2 cellular contexts compared by ENCODE assay signal in genomic region chr12:6550294-6551062, GRCh38.
TF ChIP-seq lines count a peak whose summit lies in the region.

No MANE protein-coding gene starts in this region.

TF ChIP-seq in H1, 55 proteins besides CTCF, POLR2A, EP300 and RAD21:
- no peak for TF ChIP-seq RFX5 (IDR thresholded peaks at IDR 0.05; ENCODE audit: borderline replicate concordance, low read depth, low read length)
- no peak for TF ChIP-seq FOSL1 (IDR thresholded peaks at IDR 0.05; ENCODE audit: insufficient read depth, low read depth, low read length)
- no peak for TF ChIP-seq TBP (IDR thresholded peaks at IDR 0.05; ENCODE audit: low read depth, low read length)
- no peak for TF ChIP-seq SUZ12 (IDR thresholded peaks at IDR 0.05; ENCODE audit: low read length)
- TF ChIP-seq GABPA (IDR thresholded peaks at IDR 0.05; ENCODE audit: borderline replicate concordance, insufficient read depth, low read length): no peak
- no peak for TF ChIP-seq CTBP2 (IDR thresholded peaks at IDR 0.05; ENCODE audit: borderline replicate concordance, insufficient read depth, insufficient read length, low read length)
- no peak for TF ChIP-seq TAF1 (IDR thresholded peaks at IDR 0.05; ENCODE audit: low read depth, low read length)
- TF ChIP-seq ATF2 (IDR thresholded peaks at IDR 0.05; ENCODE audit: low read length): no peak
- no peak for TF ChIP-seq PHF8 (conservative IDR thresholded peaks at IDR 0.05; ENCODE audit: low read depth, low read length)
- TF ChIP-seq KDM1A (IDR thresholded peaks at IDR 0.05; ENCODE audit: borderline replicate concordance, low read length): no peak
- TF ChIP-seq BRCA1 (IDR thresholded peaks at IDR 0.05; ENCODE audit: low read depth, low read length): no peak
- no peak for TF ChIP-seq JUND (IDR thresholded peaks at IDR 0.05; ENCODE audit: low read length)
- TF ChIP-seq SAP30 (IDR thresholded peaks at IDR 0.05; ENCODE audit: insufficient read depth, insufficient replicate concordance, low read length): no peak
- no peak for TF ChIP-seq CBX5 (IDR thresholded peaks at IDR 0.05; ENCODE audit: low read depth, low read length)
- no peak for TF ChIP-seq CBX8 (IDR thresholded peaks at IDR 0.05; ENCODE audit: borderline replicate concordance, low read depth, low read length)
- TF ChIP-seq MAFK (IDR thresholded peaks at IDR 0.05; ENCODE audit: low read depth, low read length): no peak
- TF ChIP-seq E2F6 (IDR thresholded peaks at IDR 0.05): no peak
- TF ChIP-seq ASH2L (IDR thresholded peaks at IDR 0.05; ENCODE audit: low read length): no peak

TF ChIP-seq in WTC11, 78 proteins besides CTCF, POLR2A, EP300 and RAD21:
- no peak for TF ChIP-seq ZNF423 (CRISPR knock-in tag; IDR thresholded peaks at IDR 0.05)
- TF ChIP-seq CREB1 (CRISPR knock-in tag; IDR thresholded peaks at IDR 0.05): no peak
- no peak for TF ChIP-seq ELF4 (CRISPR knock-in tag; IDR thresholded peaks at IDR 0.05; ENCODE audit: low read depth)
- no peak for TF ChIP-seq GTF2I (CRISPR knock-in tag; conservative IDR thresholded peaks at IDR 0.05)
- TF ChIP-seq ZNF532 (CRISPR knock-in tag; IDR thresholded peaks at IDR 0.05; ENCODE audit: borderline replicate concordance): no peak
- no peak for TF ChIP-seq NR2C2 (CRISPR knock-in tag; IDR thresholded peaks at IDR 0.05)
- TF ChIP-seq PRDM15 (CRISPR knock-in tag; IDR thresholded peaks at IDR 0.05): no peak
- TF ChIP-seq ZNF416 (CRISPR knock-in tag; IDR thresholded peaks at IDR 0.05): no peak
- TF ChIP-seq ZNF138 (CRISPR knock-in tag; conservative IDR thresholded peaks at IDR 0.05): no peak
- no peak for TF ChIP-seq IRF2 (CRISPR knock-in tag; IDR thresholded peaks at IDR 0.05; ENCODE audit: borderline replicate concordance, low read depth)
TF ChIP-seq in WTC11: peak in this region for 0.
